25 cellular contexts compared by ENCODE assay signal in genomic region chr10:63562391-63562790, GRCh38.
"Had no signal": no experiment of that assay in that cellular context is flagged by ENCODE, and none has a peak within 500 bp of the region (broad histone marks: within the 10 kb centered on the region; RNA-seq: fewer than 3 reads in every experiment).

No MANE protein-coding gene starts in this region.

- H3K4me1 ChIP-seq: Peyer's patch, SJSA1 had no signal

- H3K9me3 Mint-ChIP-seq: activated CD4-positive, alpha-beta memory T cell treated with anti-CD3 and anti-CD28 coated beads for 36 hours; activated CD4-positive, alpha-beta T cell treated with anti-CD3 and anti-CD28 coated beads, Interleukin-2, amount 10 ng/mL, durations not matched to agents 7 days and 5 days; activated naive CD8-positive, alpha-beta T cell treated with anti-CD3 and anti-CD28 coated beads, Interleukin-2, amount 10 ng/mL, durations not matched to agents 7 days and 5 days; activated T-cell treated with anti-CD3 and anti-CD28 coated beads, Interleukin-2, amount 50 U/mL, for 4 hours; activated T-helper 2 cell treated with anti-CD3 and anti-CD28 coated beads, Interferon-gamma antibody, Interleukin-2, Interleukin-4, amounts not matched to agents 10 μg/mL and 5 μg/mL and 100 μg/mL, durations not matched to agents 14 hours and 24 hours and 36 hours had no signal

- DNase-seq: activated CD4-positive, alpha-beta memory T cell treated with anti-CD3 and anti-CD28 coated beads for 36 hours; activated CD4-positive, alpha-beta T cell treated with anti-CD3 and anti-CD28 coated beads, Interleukin-2, amount 10 ng/mL, durations not matched to agents 7 days and 5 days; activated CD4-positive, CD25-positive, alpha-beta regulatory T cell; activated CD8-positive, alpha-beta memory T cell treated with anti-CD3 and anti-CD28 coated beads for 24 hours; activated gamma-delta T cell treated with Interleukin-2 at 50 U/mL for 16 hours; activated naive CD4-positive, alpha-beta T cell treated with anti-CD3 and anti-CD28 coated beads, Interleukin-2, amount 50 U/mL, for 16 hours; activated naive CD8-positive, alpha-beta T cell treated with anti-CD3 and anti-CD28 coated beads, Interleukin-2, amount 10 ng/mL, durations not matched to agents 7 days and 5 days; activated T-cell treated with anti-CD3 and anti-CD28 coated beads, Interleukin-2, amount 50 U/mL, for 4 hours; adrenal gland; anterior cingulate cortex; caudate nucleus; NCI-H1048; NCI-H146; NCI-H187 treated with DMSO at 0.1 percent for 48 hours; NCI-H2081 treated with DMSO at 0.1 percent for 48 hours; NCI-H2171; NCI-H2227 treated with DMSO at 0.1 percent for 48 hours; NCI-H446 treated with DMSO at 0.1 percent for 48 hours; NCI-H774; Peyer's patch; SHP77; SW 1271 had no signal

- H3K27me3 Mint-ChIP-seq: activated CD4-positive, alpha-beta memory T cell treated with anti-CD3 and anti-CD28 coated beads for 36 hours; activated CD4-positive, alpha-beta T cell treated with anti-CD3 and anti-CD28 coated beads, Interleukin-2, amount 10 ng/mL, durations not matched to agents 7 days and 5 days; activated naive CD8-positive, alpha-beta T cell treated with anti-CD3 and anti-CD28 coated beads, Interleukin-2, amount 10 ng/mL, durations not matched to agents 7 days and 5 days had no signal

- H3K4me3 Mint-ChIP-seq: activated CD4-positive, alpha-beta memory T cell treated with anti-CD3 and anti-CD28 coated beads for 36 hours; activated CD4-positive, alpha-beta T cell treated with anti-CD3 and anti-CD28 coated beads, Interleukin-2, amount 10 ng/mL, durations not matched to agents 7 days and 5 days; activated naive CD8-positive, alpha-beta T cell treated with anti-CD3 and anti-CD28 coated beads, Interleukin-2, amount 10 ng/mL, durations not matched to agents 7 days and 5 days; activated T-cell treated with anti-CD3 and anti-CD28 coated beads, Interleukin-2, amount 50 U/mL, for 4 hours had no signal

- H3K27ac ChIP-seq: adrenal gland, Peyer's patch, SJSA1 had no signal

- H3K4me3 ChIP-seq: adrenal gland, Peyer's patch, SJSA1 had no signal

- ATAC-seq: activated T-cell treated with anti-CD3 and anti-CD28 coated beads, Interleukin-2, amount 50 U/mL, for 4 hours; SK-N-SH treated with all-trans-retinoic acid at 6 μM for 48 hours had no signal

- H3K27me3 ChIP-seq: adrenal gland, Peyer's patch, SJSA1 had no signal

- H3K27ac Mint-ChIP-seq: activated CD4-positive, alpha-beta memory T cell treated with anti-CD3 and anti-CD28 coated beads for 36 hours; activated CD4-positive, alpha-beta T cell treated with anti-CD3 and anti-CD28 coated beads, Interleukin-2, amount 10 ng/mL, durations not matched to agents 7 days and 5 days; activated naive CD8-positive, alpha-beta T cell treated with anti-CD3 and anti-CD28 coated beads, Interleukin-2, amount 10 ng/mL, durations not matched to agents 7 days and 5 days; activated T-helper 2 cell treated with anti-CD3 and anti-CD28 coated beads, Interferon-gamma antibody, Interleukin-2, Interleukin-4, amounts not matched to agents 10 μg/mL and 5 μg/mL and 100 μg/mL, durations not matched to agents 14 hours and 24 hours and 36 hours had no signal

- H3K36me3 ChIP-seq: adrenal gland, Peyer's patch had no signal

- H3K9me3 ChIP-seq: adrenal gland, Peyer's patch, SJSA1 had no signal
